ENCODE assay signal across 9 cellular contexts in genomic region chr2:96336873-96337272, GRCh38. TPM values are rescaled to one million over a fixed set of nuclear protein-coding genes. Genes with fewer than 3 reads are reported as not detected.
A peak's percentile ranks its signal among the peaks of the same experiment; 100 is the strongest.
DNase-seq lines count a peak whose midpoint lies in the region; ATAC-seq and TF ChIP-seq lines count a peak whose summit lies in the region.
"Had no signal": no experiment of that assay in that cellular context is flagged by ENCODE, and none has a peak within 500 bp of the region (broad histone marks: within the 10 kb centered on the region; RNA-seq: fewer than 3 reads in every experiment).

No MANE protein-coding gene starts in this region.

- peaks cover 23% of the 10 kb centered on the region for H3K36me3 Mint-ChIP-seq in natural killer cell treated with Interleukin-12 subunit alpha and Interleukin-12 subunit beta and Interleukin-15 and Interleukin-18, amount 100 ng/mL, for 72 hours
- H3K36me3 Mint-ChIP-seq in natural killer cell (no peaks in the 10 kb centered on the region), brain (peaks cover 7% of the 10 kb centered on the region)

- no peaks in the 10 kb centered on the region for H3K9me3 Mint-ChIP-seq in natural killer cell treated with Interleukin-12 subunit alpha and Interleukin-12 subunit beta and Interleukin-15 and Interleukin-18, amount 100 ng/mL, for 72 hours
- H3K9me3 Mint-ChIP-seq in natural killer cell, result no peaks in the 10 kb centered on the region
- peaks cover 0 to 4% (median 0%) of the 10 kb centered on the region in 5 experiments for H3K9me3 Mint-ChIP-seq in brain

- no peak for ATAC-seq in natural killer cell treated with Interleukin-12 subunit alpha and Interleukin-12 subunit beta and Interleukin-15 and Interleukin-18, amount 100 ng/mL, for 72 hours
- ATAC-seq in natural killer cell (no peak), GM18519 (IDR thresholded peaks at IDR 0.05; ENCODE audit: low FRiP score, unreplicated experiment) (no peak)

- H3K4me1 Mint-ChIP-seq in natural killer cell treated with Interleukin-12 subunit alpha and Interleukin-12 subunit beta and Interleukin-15 and Interleukin-18, amount 100 ng/mL, for 72 hours (ENCODE audit: low read depth in 2 of 2), result peaks cover 33 to 73% of the 10 kb centered on the region in 2 donors
- peaks cover 28 to 32% of the 10 kb centered on the region in 2 donors for H3K4me1 Mint-ChIP-seq in natural killer cell
- peaks cover 34% of the 10 kb centered on the region for H3K4me1 Mint-ChIP-seq in brain

- no peaks in the 10 kb centered on the region for H3K9me3 ChIP-seq in NT2/D1 (ENCODE audit: insufficient read depth, low read length)

- H3K36me3 ChIP-seq in NT2/D1 (ENCODE audit: insufficient read depth, insufficient read length, low read length), result peaks cover 16% of the 10 kb centered on the region

- H3K4me3 ChIP-seq in NT2/D1 (ENCODE audit: insufficient read length, low read depth), result peak overlapping the region; percentile 86

- DNase-seq in natural killer cell treated with Interleukin-12 subunit alpha and Interleukin-12 subunit beta and Interleukin-15 and Interleukin-18, amount 100 ng/mL, for 72 hours (ENCODE audit: low spot score), result no peak
- no peak for DNase-seq in natural killer cell
- DNase-seq in NT2/D1 (ENCODE audit: low read depth, low spot score), result no peak
- no peak for DNase-seq in NCI-H510A treated with DMSO at 0.1 percent for 48 hours (lab: John Stamatoyannopoulos, UW)
- no peak for DNase-seq in H4 (ENCODE audit: low spot score)
- no peak for DNase-seq in NCI-H345 treated with DMSO at 0.1 percent for 48 hours (lab: John Stamatoyannopoulos, UW; ENCODE audit: unreplicated experiment)
- DNase-seq: activated CD4-positive, alpha-beta T cell treated with anti-CD3 and anti-CD28 coated beads for 1 hour had no signal

- no peaks in the 10 kb centered on the region for H3K4me1 ChIP-seq in NT2/D1 (ENCODE audit: insufficient read depth, insufficient read length)

- H3K27me3 ChIP-seq in NT2/D1 (ENCODE audit: insufficient read depth, insufficient read length), result no peaks in the 10 kb centered on the region

- H3K9ac ChIP-seq in NT2/D1 (ENCODE audit: insufficient read length, low read depth), result peak overlapping the region; percentile 88

- peak overlapping the region; percentile 69 to 82 for H3K27ac Mint-ChIP-seq in natural killer cell treated with Interleukin-12 subunit alpha and Interleukin-12 subunit beta and Interleukin-15 and Interleukin-18, amount 100 ng/mL, for 72 hours
- H3K27ac Mint-ChIP-seq in natural killer cell (peak overlapping the region in 1 of 2 donors; percentile 85), brain (peak overlapping the region in 3 of 5 experiments; percentile 79 to 94 (median 88))

- intact Hi-C loops in natural killer cell (cut with micrococcal nuclease), result no loop called here

- H3K4me3 Mint-ChIP-seq in natural killer cell treated with Interleukin-12 subunit alpha and Interleukin-12 subunit beta and Interleukin-15 and Interleukin-18, amount 100 ng/mL, for 72 hours, result peak overlapping the region; percentile 92
- H3K4me3 Mint-ChIP-seq in natural killer cell (no peak overlapping the region), brain (peak overlapping the region; percentile 85 to 89 (median 86))

- H3K27me3 Mint-ChIP-seq in natural killer cell treated with Interleukin-12 subunit alpha and Interleukin-12 subunit beta and Interleukin-15 and Interleukin-18, amount 100 ng/mL, for 72 hours, result no peaks in the 10 kb centered on the region
- H3K27me3 Mint-ChIP-seq in natural killer cell (ENCODE audit: low read depth in 2 of 2) (no peaks in the 10 kb centered on the region), brain (peaks cover 7% of the 10 kb centered on the region)

- TF ChIP-seq CTCF in natural killer cell (IDR thresholded peaks at IDR 0.05) (no peak), brain (conservative IDR thresholded peaks at IDR 0.05) (no peak)

RNA-seq across cellular contexts. Expression of gene NCAPH, which starts 1.3 kb away (rescaled TPM):
- 100 to 1,000 TPM in 1 of 2 donors, 10 to 100 TPM in 1; 26.5 to 102 TPM for total RNA-seq in natural killer cell treated with Interleukin-12 subunit alpha and Interleukin-12 subunit beta and Interleukin-15 and Interleukin-18, amount 100 ng/mL, for 72 hours
- 1 to 10 TPM; 2.1 to 2.9 (median 2.7) TPM for total RNA-seq in natural killer cell
- polyA plus RNA-seq in brain (ENCODE audit: insufficient read depth, low read depth, low replicate concordance), result 23.3 TPM
- total RNA-seq in H4 (2014; rRNA removed; shearing (Covaris generic)), result 38.9 and 52.8 TPM in 2 replicates

RNA-seq across cellular contexts. Expression of gene ITPRIPL1, which starts 11.8 kb away (rescaled TPM):
- total RNA-seq in natural killer cell treated with Interleukin-12 subunit alpha and Interleukin-12 subunit beta and Interleukin-15 and Interleukin-18, amount 100 ng/mL, for 72 hours, result 10 to 100 TPM; 48.2 to 62.2 TPM
- 10 to 100 TPM; 14.1 to 28.7 (median 20.5) TPM for total RNA-seq in natural killer cell
- 5.4 TPM for polyA plus RNA-seq in brain (ENCODE audit: insufficient read depth, low read depth, low replicate concordance)
- total RNA-seq in H4 (2014; rRNA removed; shearing (Covaris generic)), result not detected in 2 replicates

RNA-seq across cellular contexts. Expression of gene SNRNP200, which starts 31.5 kb away (rescaled TPM):
- 100 to 1,000 TPM; 166 to 201 TPM for total RNA-seq in natural killer cell treated with Interleukin-12 subunit alpha and Interleukin-12 subunit beta and Interleukin-15 and Interleukin-18, amount 100 ng/mL, for 72 hours
- total RNA-seq in natural killer cell, result 100 to 1,000 TPM; 207 to 236 (median 228) TPM
- polyA plus RNA-seq in brain (ENCODE audit: insufficient read depth, low read depth, low replicate concordance), result 195 TPM
- 28.9 and 30.2 TPM in 2 replicates for total RNA-seq in H4 (2014; rRNA removed; shearing (Covaris generic))

Comparison
In these comparisons a context has a peak if more than half of its experiments do, and no peak if none do; other contexts are left out.
1. RNA of gene NCAPH, which starts 1.3 kb away (total RNA-seq): 26.5 to 102 TPM in natural killer cell treated with Interleukin-12 subunit alpha and Interleukin-12 subunit beta and Interleukin-15 and Interleukin-18, amount 100 ng/mL, for 72 hours and 38.9 to 52.8 TPM in H4; 2.1 to 2.9 TPM in natural killer cell; every median in the first group is over 4 times any median in the second.
2. RNA of gene ITPRIPL1, which starts 11.8 kb away (total RNA-seq): 48.2 to 62.2 TPM in natural killer cell treated with Interleukin-12 subunit alpha and Interleukin-12 subunit beta and Interleukin-15 and Interleukin-18, amount 100 ng/mL, for 72 hours and 14.1 to 28.7 TPM in natural killer cell; not detected in H4; every median in the first group is over 10 times any median in the second.